ENCODE assay signal across 1 cellular context in the genomic region with DNA sequence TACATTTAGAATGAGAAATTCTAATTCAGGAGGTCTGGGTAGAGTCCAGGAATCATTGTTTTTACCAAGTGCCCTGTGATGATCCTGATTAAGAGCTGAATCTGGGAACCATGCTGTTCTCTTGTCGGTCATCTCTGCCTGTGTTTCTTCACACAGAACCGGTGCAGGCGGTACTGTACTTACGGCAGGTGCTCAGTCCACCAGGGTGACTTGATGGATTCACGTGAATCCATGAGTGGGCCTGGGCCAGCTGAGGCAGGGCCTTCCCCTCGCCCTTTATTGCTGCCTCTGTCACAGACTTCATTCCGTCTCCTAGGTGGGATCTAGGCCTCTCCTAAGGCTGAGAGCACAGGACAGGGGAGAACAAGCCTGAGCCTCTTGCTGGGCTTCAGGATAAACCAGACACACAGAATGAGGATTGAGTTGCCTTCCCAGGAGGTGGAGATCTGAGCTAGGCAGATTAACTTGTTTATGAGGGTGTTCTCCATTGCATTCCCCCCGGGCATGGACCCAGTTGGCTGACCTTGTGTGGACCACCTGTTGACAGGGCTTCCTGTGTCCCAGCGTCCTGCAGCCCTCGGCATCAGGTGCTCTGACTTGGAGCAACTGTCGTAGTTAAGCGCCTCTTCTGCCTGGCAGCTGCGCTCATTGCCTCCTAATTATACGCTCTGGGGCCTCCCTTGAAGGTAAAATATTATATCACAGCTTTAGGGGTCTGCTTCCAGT.
TF ChIP-seq lines count a peak whose summit lies in the region.

No MANE protein-coding gene starts in this region.

TF ChIP-seq in SK-N-SH, 30 proteins besides CTCF, POLR2A, EP300 and RAD21 (continued from another document):
- TF ChIP-seq, protein P1, sequence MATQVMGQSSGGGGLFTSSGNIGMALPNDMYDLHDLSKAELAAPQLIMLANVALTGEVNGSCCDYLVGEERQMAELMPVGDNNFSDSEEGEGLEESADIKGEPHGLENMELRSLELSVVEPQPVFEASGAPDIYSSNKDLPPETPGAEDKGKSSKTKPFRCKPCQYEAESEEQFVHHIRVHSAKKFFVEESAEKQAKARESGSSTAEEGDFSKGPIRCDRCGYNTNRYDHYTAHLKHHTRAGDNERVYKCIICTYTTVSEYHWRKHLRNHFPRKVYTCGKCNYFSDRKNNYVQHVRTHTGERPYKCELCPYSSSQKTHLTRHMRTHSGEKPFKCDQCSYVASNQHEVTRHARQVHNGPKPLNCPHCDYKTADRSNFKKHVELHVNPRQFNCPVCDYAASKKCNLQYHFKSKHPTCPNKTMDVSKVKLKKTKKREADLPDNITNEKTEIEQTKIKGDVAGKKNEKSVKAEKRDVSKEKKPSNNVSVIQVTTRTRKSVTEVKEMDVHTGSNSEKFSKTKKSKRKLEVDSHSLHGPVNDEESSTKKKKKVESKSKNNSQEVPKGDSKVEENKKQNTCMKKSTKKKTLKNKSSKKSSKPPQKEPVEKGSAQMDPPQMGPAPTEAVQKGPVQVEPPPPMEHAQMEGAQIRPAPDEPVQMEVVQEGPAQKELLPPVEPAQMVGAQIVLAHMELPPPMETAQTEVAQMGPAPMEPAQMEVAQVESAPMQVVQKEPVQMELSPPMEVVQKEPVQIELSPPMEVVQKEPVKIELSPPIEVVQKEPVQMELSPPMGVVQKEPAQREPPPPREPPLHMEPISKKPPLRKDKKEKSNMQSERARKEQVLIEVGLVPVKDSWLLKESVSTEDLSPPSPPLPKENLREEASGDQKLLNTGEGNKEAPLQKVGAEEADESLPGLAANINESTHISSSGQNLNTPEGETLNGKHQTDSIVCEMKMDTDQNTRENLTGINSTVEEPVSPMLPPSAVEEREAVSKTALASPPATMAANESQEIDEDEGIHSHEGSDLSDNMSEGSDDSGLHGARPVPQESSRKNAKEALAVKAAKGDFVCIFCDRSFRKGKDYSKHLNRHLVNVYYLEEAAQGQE (IDR thresholded peaks at IDR 0.05; ENCODE audit: low read depth, low read length): no peak
- TF ChIP-seq RCOR1 (IDR thresholded peaks at IDR 0.05; ENCODE audit: low read length): no peak
- no peak for TF ChIP-seq POLR2AphosphoS5 (IDR thresholded peaks at IDR 0.05; ENCODE audit: low read depth, low read length)
- TF ChIP-seq, protein P2, sequence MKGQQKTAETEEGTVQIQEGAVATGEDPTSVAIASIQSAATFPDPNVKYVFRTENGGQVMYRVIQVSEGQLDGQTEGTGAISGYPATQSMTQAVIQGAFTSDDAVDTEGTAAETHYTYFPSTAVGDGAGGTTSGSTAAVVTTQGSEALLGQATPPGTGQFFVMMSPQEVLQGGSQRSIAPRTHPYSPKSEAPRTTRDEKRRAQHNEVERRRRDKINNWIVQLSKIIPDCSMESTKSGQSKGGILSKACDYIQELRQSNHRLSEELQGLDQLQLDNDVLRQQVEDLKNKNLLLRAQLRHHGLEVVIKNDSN (IDR thresholded peaks at IDR 0.05; ENCODE audit: borderline replicate concordance, low read depth): no peak
- no peak for TF ChIP-seq SMC3 (IDR thresholded peaks at IDR 0.05; ENCODE audit: low read depth, low read length)
- TF ChIP-seq MAX (IDR thresholded peaks at IDR 0.05; ENCODE audit: low read depth): no peak
